ENCODE assay signal across 7 cellular contexts in genomic region chr11:128022761-128023160, GRCh38.
"Had no signal": no experiment of that assay in that cellular context is flagged by ENCODE, and none has a peak within 500 bp of the region (broad histone marks: within the 10 kb centered on the region; RNA-seq: fewer than 3 reads in every experiment).

No MANE protein-coding gene starts in this region.

- H3K4me3 ChIP-seq: GM23248, HAP-1 had no signal

- H3K4me3 Mint-ChIP-seq: IgD-negative memory B cell had no signal

- H3K27ac Mint-ChIP-seq: IgD-negative memory B cell had no signal

- H3K36me3 Mint-ChIP-seq: IgD-negative memory B cell had no signal

- H3K9me3 ChIP-seq: HAP-1 had no signal

- H3K4me1 ChIP-seq: HAP-1 had no signal

- H3K9me3 Mint-ChIP-seq: IgD-negative memory B cell had no signal

- H3K36me3 ChIP-seq: HAP-1 had no signal

- H3K27ac ChIP-seq: GM23248 had no signal

- H3K4me1 Mint-ChIP-seq: IgD-negative memory B cell had no signal

- DNase-seq: GOT3, H7, KBM-7 had no signal

- ATAC-seq: HCT116 had no signal
